ENCODE assay signal across 23 cellular contexts in genomic region chr11:91967018-91967715, GRCh38.
"Had no signal": no experiment of that assay in that cellular context is flagged by ENCODE, and none has a peak within 500 bp of the region (broad histone marks: within the 10 kb centered on the region; RNA-seq: fewer than 3 reads in every experiment).

No MANE protein-coding gene starts in this region.

- H3K36me3 ChIP-seq: esophagus squamous epithelium, neutrophil, pancreas, suprapubic skin, transverse colon, upper lobe of right lung, uterus had no signal

- H3K4me1 ChIP-seq: esophagus squamous epithelium, pancreas, suprapubic skin, transverse colon, upper lobe of right lung, uterus had no signal

- H3K27ac ChIP-seq: epithelial cell of prostate, esophagus squamous epithelium, neutrophil, pancreas, suprapubic skin, transverse colon, upper lobe of right lung, uterus had no signal

- H3K27me3 ChIP-seq: esophagus squamous epithelium, neutrophil, pancreas, suprapubic skin, transverse colon, upper lobe of right lung, uterus had no signal

- FAIRE-seq: colon, keratinocyte, pancreas had no signal

- H3K9me3 ChIP-seq: esophagus squamous epithelium, mucosa of descending colon, neutrophil, pancreas, suprapubic skin, transverse colon, upper lobe of right lung, uterus had no signal

- H3K4me3 ChIP-seq: esophagus squamous epithelium, mucosa of descending colon, pancreas, smooth muscle cell, suprapubic skin, transverse colon, upper lobe of right lung, uterus had no signal

- DNase-seq: effector CD8-positive, alpha-beta T cell; endodermal cell; esophagus squamous epithelium; foreskin melanocyte; mesenchymal stem cell; mucosa of descending colon; naive B cell; pancreas; stimulated activated CD4-positive, alpha-beta T cell treated with anti-CD3 and anti-CD28 coated beads, Interleukin-12 subunit alpha, Interleukin-12 subunit beta, amount 100 ng/mL, for 4 hours; stimulated activated CD4-positive, alpha-beta T cell treated with anti-CD3 and anti-CD28 coated beads, Interleukin-1b, Interleukin-23, amount 100 ng/mL, for 48 hours; stimulated activated CD4-positive, alpha-beta T cell treated with anti-CD3 and anti-CD28 coated beads, Interleukin-4, amount 100 ng/mL, for 1 hour; stimulated activated CD8-positive, alpha-beta memory T cell treated with anti-CD3 and anti-CD28 coated beads, Interleukin-4, amount 100 ng/mL, for 48 hours; stimulated activated naive CD4-positive, alpha-beta T cell; stimulated activated naive CD8-positive, alpha-beta T cell treated with anti-CD3 and anti-CD28 coated beads, Interleukin-15, amount 100 ng/mL, for 72 hours; transverse colon; upper lobe of right lung; uterus had no signal
